2 cellular contexts compared by ENCODE assay signal in genomic region chr15:61097057-61097456, GRCh38.
TF ChIP-seq lines count a peak whose summit lies in the region.

No MANE protein-coding gene starts in this region.

TF ChIP-seq in liver, 16 proteins besides CTCF, POLR2A, EP300 and RAD21 (continued from another document):
- TF ChIP-seq REST (IDR thresholded peaks at IDR 0.05) = peak; percentile 74
- peak; percentile 47 for TF ChIP-seq ZBTB33 (IDR thresholded peaks at IDR 0.05)
- TF ChIP-seq TAF1 (conservative IDR thresholded peaks at IDR 0.05) = no peak
- TF ChIP-seq JUND (IDR thresholded peaks at IDR 0.05) = peak in 1 of 2 donors; percentile 50
- no peak for TF ChIP-seq NR2F2 (IDR thresholded peaks at IDR 0.05)
- peak in 1 of 2 donors; percentile 29 for TF ChIP-seq EGR1 (IDR thresholded peaks at IDR 0.05; ENCODE audit: low read depth in 2 of 2)
- no peak for TF ChIP-seq GABPA (IDR thresholded peaks at IDR 0.05 in 1 of 2, conservative IDR thresholded peaks at IDR 0.05 in 1 of 2)
- TF ChIP-seq HNF4G (IDR thresholded peaks at IDR 0.05) = no peak
- TF ChIP-seq FOXA2 (IDR thresholded peaks at IDR 0.05) = peak; percentile 53
- peak; percentile 50 for TF ChIP-seq SP1 (IDR thresholded peaks at IDR 0.05)
- peak; percentile 36 for TF ChIP-seq YY1 (IDR thresholded peaks at IDR 0.05)
- TF ChIP-seq RXRA (IDR thresholded peaks at IDR 0.05) = peak; percentile 39 to 64
- no peak for TF ChIP-seq FOXA1 (IDR thresholded peaks at IDR 0.05)
- TF ChIP-seq, protein P1, sequence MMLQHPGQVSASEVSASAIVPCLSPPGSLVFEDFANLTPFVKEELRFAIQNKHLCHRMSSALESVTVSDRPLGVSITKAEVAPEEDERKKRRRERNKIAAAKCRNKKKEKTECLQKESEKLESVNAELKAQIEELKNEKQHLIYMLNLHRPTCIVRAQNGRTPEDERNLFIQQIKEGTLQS (IDR thresholded peaks at IDR 0.05) = no peak

TF ChIP-seq in HepG2, 621 proteins besides CTCF, POLR2A, EP300 and RAD21 (continued from another document):
- TF ChIP-seq, protein P2, sequence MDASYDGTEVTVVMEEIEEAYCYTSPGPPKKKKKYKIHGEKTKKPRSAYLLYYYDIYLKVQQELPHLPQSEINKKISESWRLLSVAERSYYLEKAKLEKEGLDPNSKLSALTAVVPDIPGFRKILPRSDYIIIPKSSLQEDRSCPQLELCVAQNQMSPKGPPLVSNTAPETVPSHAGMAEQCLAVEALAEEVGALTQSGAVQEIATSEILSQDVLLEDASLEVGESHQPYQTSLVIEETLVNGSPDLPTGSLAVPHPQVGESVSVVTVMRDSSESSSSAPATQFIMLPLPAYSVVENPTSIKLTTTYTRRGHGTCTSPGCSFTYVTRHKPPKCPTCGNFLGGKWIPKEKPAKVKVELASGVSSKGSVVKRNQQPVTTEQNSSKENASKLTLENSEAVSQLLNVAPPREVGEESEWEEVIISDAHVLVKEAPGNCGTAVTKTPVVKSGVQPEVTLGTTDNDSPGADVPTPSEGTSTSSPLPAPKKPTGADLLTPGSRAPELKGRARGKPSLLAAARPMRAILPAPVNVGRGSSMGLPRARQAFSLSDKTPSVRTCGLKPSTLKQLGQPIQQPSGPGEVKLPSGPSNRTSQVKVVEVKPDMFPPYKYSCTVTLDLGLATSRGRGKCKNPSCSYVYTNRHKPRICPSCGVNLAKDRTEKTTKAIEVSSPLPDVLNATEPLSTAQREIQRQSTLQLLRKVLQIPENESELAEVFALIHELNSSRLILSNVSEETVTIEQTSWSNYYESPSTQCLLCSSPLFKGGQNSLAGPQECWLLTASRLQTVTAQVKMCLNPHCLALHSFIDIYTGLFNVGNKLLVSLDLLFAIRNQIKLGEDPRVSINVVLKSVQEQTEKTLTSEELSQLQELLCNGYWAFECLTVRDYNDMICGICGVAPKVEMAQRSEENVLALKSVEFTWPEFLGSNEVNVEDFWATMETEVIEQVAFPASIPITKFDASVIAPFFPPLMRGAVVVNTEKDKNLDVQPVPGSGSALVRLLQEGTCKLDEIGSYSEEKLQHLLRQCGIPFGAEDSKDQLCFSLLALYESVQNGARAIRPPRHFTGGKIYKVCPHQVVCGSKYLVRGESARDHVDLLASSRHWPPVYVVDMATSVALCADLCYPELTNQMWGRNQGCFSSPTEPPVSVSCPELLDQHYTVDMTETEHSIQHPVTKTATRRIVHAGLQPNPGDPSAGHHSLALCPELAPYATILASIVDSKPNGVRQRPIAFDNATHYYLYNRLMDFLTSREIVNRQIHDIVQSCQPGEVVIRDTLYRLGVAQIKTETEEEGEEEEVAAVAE (CRISPR knock-in tag; IDR thresholded peaks at IDR 0.05; ENCODE audit: borderline replicate concordance) = no peak
- TF ChIP-seq SMAD3 (CRISPR knock-in tag; IDR thresholded peaks at IDR 0.05) = no peak
